In genomic region chr20:36277546-36277945, GRCh38 we compare ENCODE assay signal across 1 cellular context.
TF ChIP-seq lines count a peak whose summit lies in the region.

No MANE protein-coding gene starts in this region.

TF ChIP-seq in HepG2, 621 proteins besides CTCF, POLR2A, EP300 and RAD21:
- TF ChIP-seq SP4 (CRISPR knock-in tag; IDR thresholded peaks at IDR 0.05) (no peak), ZBTB1 (CRISPR knock-in tag; IDR thresholded peaks at IDR 0.05; ENCODE audit: borderline replicate concordance) (no peak), GPN1 (CRISPR knock-in tag; IDR thresholded peaks at IDR 0.05; ENCODE audit: borderline replicate concordance) (no peak), KDM3A (CRISPR knock-in tag; IDR thresholded peaks at IDR 0.05; ENCODE audit: low read depth) (no peak), ZNF782 (CRISPR knock-in tag; IDR thresholded peaks at IDR 0.05; ENCODE audit: borderline replicate concordance) (no peak), STAG1 (CRISPR knock-in tag; IDR thresholded peaks at IDR 0.05) (no peak), TRIM24 (CRISPR knock-in tag; IDR thresholded peaks at IDR 0.05) (no peak), PAF1 (CRISPR knock-in tag; IDR thresholded peaks at IDR 0.05) (no peak), HNRNPH1 (optimal IDR thresholded peaks at IDR 0.05; ENCODE audit: low read depth, low read length) (no peak), ZBTB20 (CRISPR knock-in tag; IDR thresholded peaks at IDR 0.05; ENCODE audit: borderline replicate concordance, low read depth) (no peak), TCF7L2 (IDR thresholded peaks at IDR 0.05; ENCODE audit: low read depth, low read length) (no peak), NR2F1 (CRISPR knock-in tag; IDR thresholded peaks at IDR 0.05) (no peak), ZNF530 (CRISPR knock-in tag; IDR thresholded peaks at IDR 0.05; ENCODE audit: low read depth) (no peak), ATF4 (CRISPR knock-in tag; IDR thresholded peaks at IDR 0.05) (no peak), SMAD3 (CRISPR knock-in tag; IDR thresholded peaks at IDR 0.05) (no peak), CHD2 (IDR thresholded peaks at IDR 0.05; ENCODE audit: low read depth, low read length) (no peak), CBFB (CRISPR knock-in tag; IDR thresholded peaks at IDR 0.05) (no peak)
- TF ChIP-seq, protein P1, sequence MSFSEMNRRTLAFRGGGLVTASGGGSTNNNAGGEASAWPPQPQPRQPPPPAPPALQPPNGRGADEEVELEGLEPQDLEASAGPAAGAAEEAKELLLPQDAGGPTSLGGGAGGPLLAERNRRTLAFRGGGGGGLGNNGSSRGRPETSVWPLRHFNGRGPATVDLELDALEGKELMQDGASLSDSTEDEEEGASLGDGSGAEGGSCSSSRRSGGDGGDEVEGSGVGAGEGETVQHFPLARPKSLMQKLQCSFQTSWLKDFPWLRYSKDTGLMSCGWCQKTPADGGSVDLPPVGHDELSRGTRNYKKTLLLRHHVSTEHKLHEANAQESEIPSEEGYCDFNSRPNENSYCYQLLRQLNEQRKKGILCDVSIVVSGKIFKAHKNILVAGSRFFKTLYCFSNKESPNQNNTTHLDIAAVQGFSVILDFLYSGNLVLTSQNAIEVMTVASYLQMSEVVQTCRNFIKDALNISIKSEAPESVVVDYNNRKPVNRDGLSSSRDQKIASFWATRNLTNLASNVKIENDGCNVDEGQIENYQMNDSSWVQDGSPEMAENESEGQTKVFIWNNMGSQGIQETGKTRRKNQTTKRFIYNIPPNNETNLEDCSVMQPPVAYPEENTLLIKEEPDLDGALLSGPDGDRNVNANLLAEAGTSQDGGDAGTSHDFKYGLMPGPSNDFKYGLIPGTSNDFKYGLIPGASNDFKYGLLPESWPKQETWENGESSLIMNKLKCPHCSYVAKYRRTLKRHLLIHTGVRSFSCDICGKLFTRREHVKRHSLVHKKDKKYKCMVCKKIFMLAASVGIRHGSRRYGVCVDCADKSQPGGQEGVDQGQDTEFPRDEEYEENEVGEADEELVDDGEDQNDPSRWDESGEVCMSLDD (CRISPR knock-in tag; IDR thresholded peaks at IDR 0.05; ENCODE audit: borderline replicate concordance): no peak
- TF ChIP-seq, protein P2, sequence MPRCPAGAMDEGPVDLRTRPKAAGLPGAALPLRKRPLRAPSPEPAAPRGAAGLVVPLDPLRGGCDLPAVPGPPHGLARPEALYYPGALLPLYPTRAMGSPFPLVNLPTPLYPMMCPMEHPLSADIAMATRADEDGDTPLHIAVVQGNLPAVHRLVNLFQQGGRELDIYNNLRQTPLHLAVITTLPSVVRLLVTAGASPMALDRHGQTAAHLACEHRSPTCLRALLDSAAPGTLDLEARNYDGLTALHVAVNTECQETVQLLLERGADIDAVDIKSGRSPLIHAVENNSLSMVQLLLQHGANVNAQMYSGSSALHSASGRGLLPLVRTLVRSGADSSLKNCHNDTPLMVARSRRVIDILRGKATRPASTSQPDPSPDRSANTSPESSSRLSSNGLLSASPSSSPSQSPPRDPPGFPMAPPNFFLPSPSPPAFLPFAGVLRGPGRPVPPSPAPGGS (CRISPR knock-in tag; IDR thresholded peaks at IDR 0.05): no peak
